Comparison of ENCODE assay signal across 28 cellular contexts in the genomic region with DNA sequence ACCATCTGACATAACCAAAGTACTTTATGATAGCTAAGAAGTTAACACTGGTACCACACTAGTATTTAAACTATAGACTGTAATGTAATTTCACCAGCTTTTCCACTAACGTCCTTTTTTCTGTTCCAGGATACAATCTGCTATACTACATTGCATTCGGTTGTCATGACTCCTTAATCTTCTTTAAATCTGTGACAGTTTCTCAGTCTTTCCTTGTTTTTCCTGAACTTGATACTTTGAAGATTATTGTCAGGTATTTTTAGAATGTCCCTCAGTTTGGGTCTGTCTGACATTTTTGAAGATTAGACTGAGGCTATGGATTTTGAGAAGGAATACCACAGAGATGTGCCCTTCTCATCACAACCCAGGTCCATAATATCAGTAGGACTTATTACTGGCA.
"Had no signal": no experiment of that assay in that cellular context is flagged by ENCODE, and none has a peak within 500 bp of the region (broad histone marks: within the 10 kb centered on the region; RNA-seq: fewer than 3 reads in every experiment).

No MANE protein-coding gene starts in this region.

- H3K27me3 ChIP-seq: neutrophil, pancreas, right lobe of liver, sigmoid colon, stomach, tibial artery, transverse colon, upper lobe of left lung, uterus had no signal

- H3K4me3 Mint-ChIP-seq: naive B cell; naive thymus-derived CD8-positive, alpha-beta T cell; natural killer cell treated with Interleukin-12 subunit alpha and Interleukin-12 subunit beta and Interleukin-15 and Interleukin-18, amount 100 ng/mL, for 72 hours; nephron progenitor cell; neural crest cell; stimulated activated effector memory CD8-positive, alpha-beta T cell treated with anti-CD3 and anti-CD28 coated beads, Interleukin-12 subunit alpha, Interleukin-12 subunit beta, amount 100 ng/mL, for 72 hours; stimulated activated naive B cell treated with anti-CD40 and anti-IgM and Interleukin-4, amounts not matched to agents 10 μg/mL and 1 μg/mL and 100 μg/mL, for 72 hours; stimulated activated naive CD8-positive, alpha-beta T cell treated with anti-CD3 and anti-CD28 coated beads, Interleukin-15, Interleukin-2, amounts not matched to agents 100 ng/mL and 50 ng/mL, for 24 hours had no signal

- H3K9me3 ChIP-seq: neutrophil, pancreas, psoas muscle, right lobe of liver, sigmoid colon, stomach, tibial artery, transverse colon, upper lobe of left lung, uterus had no signal

- H3K27ac Mint-ChIP-seq: naive thymus-derived CD8-positive, alpha-beta T cell; natural killer cell treated with Interleukin-12 subunit alpha and Interleukin-12 subunit beta and Interleukin-15 and Interleukin-18, amount 100 ng/mL, for 72 hours; progenitor cell of endocrine pancreas; stimulated activated effector memory CD8-positive, alpha-beta T cell treated with anti-CD3 and anti-CD28 coated beads, Interleukin-12 subunit alpha, Interleukin-12 subunit beta, amount 100 ng/mL, for 72 hours; stimulated activated naive B cell treated with anti-CD40 and anti-IgM and Interleukin-4, amounts not matched to agents 10 μg/mL and 1 μg/mL and 100 μg/mL, for 72 hours; stimulated activated naive CD8-positive, alpha-beta T cell treated with anti-CD3 and anti-CD28 coated beads, Interleukin-15, Interleukin-2, amounts not matched to agents 100 ng/mL and 50 ng/mL, for 24 hours had no signal

- H3K27ac ChIP-seq: neutrophil, pancreas, psoas muscle, right lobe of liver, sigmoid colon, stomach, tibial artery, transverse colon, upper lobe of left lung, uterus had no signal

- H3K4me1 Mint-ChIP-seq: naive B cell; naive thymus-derived CD8-positive, alpha-beta T cell; nephron progenitor cell; neural crest cell; stimulated activated effector memory CD8-positive, alpha-beta T cell treated with anti-CD3 and anti-CD28 coated beads, Interleukin-12 subunit alpha, Interleukin-12 subunit beta, amount 100 ng/mL, for 72 hours; stimulated activated naive B cell treated with anti-CD40 and anti-IgM and Interleukin-4, amounts not matched to agents 10 μg/mL and 1 μg/mL and 100 μg/mL, for 72 hours had no signal

- ATAC-seq: naive thymus-derived CD8-positive, alpha-beta T cell; natural killer cell treated with Interleukin-12 subunit alpha and Interleukin-12 subunit beta and Interleukin-15 and Interleukin-18, amount 100 ng/mL, for 72 hours; pancreas; psoas muscle; right cardiac atrium; right lobe of liver; stimulated activated effector memory CD8-positive, alpha-beta T cell treated with anti-CD3 and anti-CD28 coated beads, Interleukin-12 subunit alpha, Interleukin-12 subunit beta, amount 100 ng/mL, for 72 hours; stimulated activated naive B cell treated with anti-CD40 and anti-IgM and Interleukin-4, amounts not matched to agents 10 μg/mL and 1 μg/mL and 100 μg/mL, for 72 hours had no signal

- H3K9me3 Mint-ChIP-seq: naive B cell; naive thymus-derived CD8-positive, alpha-beta T cell; natural killer cell treated with Interleukin-12 subunit alpha and Interleukin-12 subunit beta and Interleukin-15 and Interleukin-18, amount 100 ng/mL, for 72 hours; nephron progenitor cell; neural crest cell; stimulated activated effector memory CD8-positive, alpha-beta T cell treated with anti-CD3 and anti-CD28 coated beads, Interleukin-12 subunit alpha, Interleukin-12 subunit beta, amount 100 ng/mL, for 72 hours; stimulated activated naive B cell treated with anti-CD40 and anti-IgM and Interleukin-4, amounts not matched to agents 10 μg/mL and 1 μg/mL and 100 μg/mL, for 72 hours; stimulated activated naive CD8-positive, alpha-beta T cell treated with anti-CD3 and anti-CD28 coated beads, Interleukin-15, Interleukin-2, amounts not matched to agents 100 ng/mL and 50 ng/mL, for 24 hours had no signal

- H3K36me3 ChIP-seq: neutrophil, right lobe of liver, tibial artery, transverse colon, uterus had no signal

- H3K4me1 ChIP-seq: right lobe of liver, sigmoid colon, tibial artery, transverse colon, uterus had no signal

- DNase-seq: naive B cell; naive thymus-derived CD8-positive, alpha-beta T cell; nephron progenitor cell; nucleus accumbens; pancreas; posterior cingulate gyrus; psoas muscle; right cardiac atrium; right lobe of liver; sigmoid colon; small intestine; stimulated activated CD4-positive, alpha-beta T cell treated with anti-CD3 and anti-CD28 coated beads, Interleukin-15, amount 100 ng/mL, for 24 hours; stimulated activated CD4-positive, alpha-beta T cell treated with anti-CD3 and anti-CD28 coated beads, Interleukin-2, amount 100 ng/mL, for 24 hours; stimulated activated CD4-positive, alpha-beta T cell treated with anti-CD3 and anti-CD28 coated beads, Interleukin-2, amount 100 ng/mL, for 48 hours; stimulated activated CD4-positive, alpha-beta T cell treated with anti-CD3 and anti-CD28 coated beads, Interleukin-4, amount 100 ng/mL, for 24 hours; stimulated activated naive B cell treated with anti-CD40 and anti-IgM and Interleukin-4, amounts not matched to agents 10 μg/mL and 1 μg/mL and 100 μg/mL, for 72 hours; stimulated activated naive CD4-positive, alpha-beta T cell treated with Interleukin-2 at 50 U/mL for 16 hours; stomach; tibial artery; transverse colon; upper lobe of left lung; uterus had no signal

- H3K4me3 ChIP-seq: pancreas, psoas muscle, right lobe of liver, sigmoid colon, stomach, tibial artery, transverse colon, upper lobe of left lung, uterus had no signal

- H3K27me3 Mint-ChIP-seq: naive B cell; naive thymus-derived CD8-positive, alpha-beta T cell; natural killer cell treated with Interleukin-12 subunit alpha and Interleukin-12 subunit beta and Interleukin-15 and Interleukin-18, amount 100 ng/mL, for 72 hours; progenitor cell of endocrine pancreas; stimulated activated naive B cell treated with anti-CD40 and anti-IgM and Interleukin-4, amounts not matched to agents 10 μg/mL and 1 μg/mL and 100 μg/mL, for 72 hours; stimulated activated naive CD8-positive, alpha-beta T cell treated with anti-CD3 and anti-CD28 coated beads, Interleukin-15, Interleukin-2, amounts not matched to agents 100 ng/mL and 50 ng/mL, for 24 hours had no signal
